Comparison of ENCODE assay signal across 6 cellular contexts in genomic region chr1:211570378-211570777, GRCh38. TPM values are rescaled to one million over a fixed set of nuclear protein-coding genes. Genes with fewer than 3 reads are reported as not detected.
DNase-seq lines count a peak whose midpoint lies in the region; ATAC-seq, FAIRE-seq and TF ChIP-seq lines count a peak whose summit lies in the region.
"Not testable (repeated sequence)": the region's sequence is repeated elsewhere in the genome, so short reads cannot be mapped to it uniquely, and the experiment has no call there.

No MANE protein-coding gene starts in this region.

- intact Hi-C loops in activated CD4-positive, alpha-beta T cell treated with anti-CD3 and anti-CD28 coated beads for 36 hours (cut with DNase I, micrococcal nuclease), result loop anchor here in 1 of 2 experiments (10.0 kb wide), 1 partner anchor 844 kb away; the partner anchor contains the start of gene PACC1
- intact Hi-C loops in activated naive CD4-positive, alpha-beta T cell treated with anti-CD3 and anti-CD28 coated beads for 36 hours (cut with micrococcal nuclease), result loop anchor here (5.0 to 10.0 kb wide), 2 partner anchors 1173 to 1806 kb away; no protein-coding TSS in a partner anchor
- intact Hi-C loops in MCF 10A (cut with micrococcal nuclease), result loop anchor here (10.0 kb wide), 1 partner anchor 986 kb away; no protein-coding TSS in a partner anchor

- peaks cover 14% of the 10 kb centered on the region for H3K36me3 Mint-ChIP-seq in activated CD4-positive, alpha-beta T cell treated with anti-CD3 and anti-CD28 coated beads for 36 hours (ENCODE audit: low read depth)
- H3K36me3 Mint-ChIP-seq in activated T-cell treated with anti-CD3 and anti-CD28 coated beads, Interleukin-2, amount 50 U/mL, for 24 hours (ENCODE audit: low read depth), result peaks cover 32% of the 10 kb centered on the region
- H3K36me3 Mint-ChIP-seq in activated naive CD4-positive, alpha-beta T cell treated with anti-CD3 and anti-CD28 coated beads for 36 hours (ENCODE audit: low read depth), result not testable (repeated sequence)
- H3K36me3 Mint-ChIP-seq in MCF 10A (ENCODE audit: insufficient read depth, unreplicated experiment), result peaks cover 21% of the 10 kb centered on the region

- H3K9me3 Mint-ChIP-seq in activated CD4-positive, alpha-beta T cell treated with anti-CD3 and anti-CD28 coated beads for 36 hours (ENCODE audit: low read depth); activated T-cell treated with anti-CD3 and anti-CD28 coated beads, Interleukin-2, amount 50 U/mL, for 24 hours; activated naive CD4-positive, alpha-beta T cell treated with anti-CD3 and anti-CD28 coated beads for 36 hours; MCF 10A (ENCODE audit: unreplicated experiment): not testable (repeated sequence)

- not testable (repeated sequence) for TF ChIP-seq CTCF in MM.1S (IDR thresholded peaks at IDR 0.05; ENCODE audit: low read length); MCF 10A (IDR thresholded peaks at IDR 0.05; ENCODE audit: unreplicated experiment)

- peaks cover 48% of the 10 kb centered on the region for H3K79me2 ChIP-seq in MM.1S (ENCODE audit: low read length)

- H3K9me2 ChIP-seq in MM.1S (replicated peaks; ENCODE audit: insufficient read depth, low read length), result not testable (repeated sequence)

- ATAC-seq in activated CD4-positive, alpha-beta T cell treated with anti-CD3 and anti-CD28 coated beads for 36 hours, result peak; percentile 55

- not testable (repeated sequence) for H4K20me1 ChIP-seq in MM.1S (ENCODE audit: insufficient read depth, low read length)

- H3K27ac ChIP-seq in MM.1S (ENCODE audit: low read length), result peak overlapping the region; percentile 68; the same call in 1 of the 2 replicates

- H3K4me2 ChIP-seq in MM.1S (ENCODE audit: low read depth, low read length), result peak overlapping the region; percentile 81

- peaks cover 49% of the 10 kb centered on the region for H3K4me1 Mint-ChIP-seq in activated CD4-positive, alpha-beta T cell treated with anti-CD3 and anti-CD28 coated beads for 36 hours
- peaks cover 60% of the 10 kb centered on the region for H3K4me1 Mint-ChIP-seq in activated T-cell treated with anti-CD3 and anti-CD28 coated beads, Interleukin-2, amount 50 U/mL, for 24 hours (ENCODE audit: low read depth)
- peaks cover 51% of the 10 kb centered on the region for H3K4me1 Mint-ChIP-seq in activated naive CD4-positive, alpha-beta T cell treated with anti-CD3 and anti-CD28 coated beads for 36 hours (ENCODE audit: low read depth)
- peaks cover 30% of the 10 kb centered on the region for H3K4me1 Mint-ChIP-seq in MCF 10A (ENCODE audit: insufficient read depth, unreplicated experiment)

- POLR2A ChIA-PET in activated CD4-positive, alpha-beta T cell treated with anti-CD3 and anti-CD28 coated beads for 36 hours (lab: Charles Lee), result interaction anchor here (0.7 kb wide), 1 partner anchor 13 kb away, joined by 3 read pairs; no protein-coding TSS in a partner anchor
- POLR2A ChIA-PET in MCF 10A (lab: Yijun Ruan, JAX), result interaction anchor here (0.7 to 1.9 kb wide), 7 partner anchors 9 to 84 kb away, joined by 3 to 5 read pairs (median 3); partner anchors contain the start of gene SLC30A1

- not testable (repeated sequence) for BruUV-seq in MCF 10A (replicated peaks; lab: Mats Ljungman, UMichigan)

- peaks cover 37% of the 10 kb centered on the region for H3K4me1 ChIP-seq in MM.1S (ENCODE audit: low read length)

- H3K27me3 Mint-ChIP-seq in activated CD4-positive, alpha-beta T cell treated with anti-CD3 and anti-CD28 coated beads for 36 hours; activated T-cell treated with anti-CD3 and anti-CD28 coated beads, Interleukin-2, amount 50 U/mL, for 24 hours; activated naive CD4-positive, alpha-beta T cell treated with anti-CD3 and anti-CD28 coated beads for 36 hours (ENCODE audit: low read depth); MCF 10A (ENCODE audit: insufficient read depth, unreplicated experiment): not testable (repeated sequence)

- H3K9me3 ChIP-seq in MM.1S (replicated peaks; ENCODE audit: insufficient read depth, low read length), result not testable (repeated sequence)

- DNase-seq in GM18507 (ENCODE audit: extremely low spot score, insufficient read length, low read depth); activated T-cell treated with anti-CD3 and anti-CD28 coated beads, Interleukin-2, amount 50 U/mL, for 24 hours; MCF 10A (ENCODE audit: unreplicated experiment): not testable (repeated sequence)
- DNase-seq in MM.1S, result peak; percentile 51
- DNase-seq in activated CD4-positive, alpha-beta T cell treated with anti-CD3 and anti-CD28 coated beads for 36 hours, result peak; percentile 12
- peak; percentile 27 for DNase-seq in activated naive CD4-positive, alpha-beta T cell treated with anti-CD3 and anti-CD28 coated beads for 36 hours

- peak; percentile 57 for FAIRE-seq in GM18507 (lab: Jason Lieb, UNC)

- CTCF ChIA-PET in activated CD4-positive, alpha-beta T cell treated with anti-CD3 and anti-CD28 coated beads for 36 hours (lab: Charles Lee), result interaction anchor here (1.2 kb wide), 2 partner anchors 8 to 56 kb away, joined by 4 read pairs; partner anchors contain the start of gene SLC30A1
- CTCF ChIA-PET in activated naive CD4-positive, alpha-beta T cell treated with anti-CD3 and anti-CD28 coated beads for 36 hours (lab: Charles Lee), result interaction anchor here (1.4 kb wide), 1 partner anchor 84 kb away, joined by 5 read pairs; no protein-coding TSS in a partner anchor
- CTCF ChIA-PET in MCF 10A (lab: Yijun Ruan, JAX), result interaction anchor here (1.1 to 2.1 kb wide), 2 partner anchors 56 to 247 kb away, joined by 3 to 8 read pairs; no protein-coding TSS in a partner anchor

- H2AFZ ChIP-seq in MM.1S (ENCODE audit: low read length), result not testable (repeated sequence)

- H3K27ac Mint-ChIP-seq in activated CD4-positive, alpha-beta T cell treated with anti-CD3 and anti-CD28 coated beads for 36 hours; activated naive CD4-positive, alpha-beta T cell treated with anti-CD3 and anti-CD28 coated beads for 36 hours: not testable (repeated sequence)
- peak overlapping the region; percentile 34 for H3K27ac Mint-ChIP-seq in activated T-cell treated with anti-CD3 and anti-CD28 coated beads, Interleukin-2, amount 50 U/mL, for 24 hours
- peak overlapping the region; percentile 10 for H3K27ac Mint-ChIP-seq in MCF 10A (ENCODE audit: low read depth, unreplicated experiment)

- not testable (repeated sequence) for H3K4me3 ChIP-seq in MM.1S (ENCODE audit: low read length)

- not testable (repeated sequence) for H3K27me3 ChIP-seq in MM.1S (replicated peaks; ENCODE audit: insufficient read depth, low read length)

- H3K9ac ChIP-seq in MM.1S (ENCODE audit: low read length), result not testable (repeated sequence)

- peaks cover 36% of the 10 kb centered on the region for H3F3A ChIP-seq in MM.1S (ENCODE audit: insufficient read depth, low read length)

- not testable (repeated sequence) for H3K36me3 ChIP-seq in MM.1S (replicated peaks; ENCODE audit: insufficient read depth, low read length)

- not testable (repeated sequence) for H3K4me3 Mint-ChIP-seq in activated CD4-positive, alpha-beta T cell treated with anti-CD3 and anti-CD28 coated beads for 36 hours; activated T-cell treated with anti-CD3 and anti-CD28 coated beads, Interleukin-2, amount 50 U/mL, for 24 hours; activated naive CD4-positive, alpha-beta T cell treated with anti-CD3 and anti-CD28 coated beads for 36 hours; MCF 10A (ENCODE audit: unreplicated experiment)

RNA-seq across cellular contexts. Expression of gene SLC30A1, which starts 8.6 kb away (rescaled TPM):
- total RNA-seq in activated CD4-positive, alpha-beta T cell treated with anti-CD3 and anti-CD28 coated beads for 36 hours, result 1 to 10 TPM; 2.9 to 4.5 TPM
- total RNA-seq in activated naive CD4-positive, alpha-beta T cell treated with anti-CD3 and anti-CD28 coated beads for 36 hours, result 1 to 10 TPM; 4.4 to 4.7 TPM
- total RNA-seq in MCF 10A (2022), result 87.0 and 94.1 TPM in 2 replicates

Comparison
In these comparisons a context has a peak if more than half of its experiments do, and no peak if none do; other contexts are left out.
1. RNA of gene SLC30A1, which starts 8.6 kb away (total RNA-seq): 87.0 to 94.1 TPM in MCF 10A; 4.4 to 4.7 TPM in activated naive CD4-positive, alpha-beta T cell treated with anti-CD3 and anti-CD28 coated beads for 36 hours and 2.9 to 4.5 TPM in activated CD4-positive, alpha-beta T cell treated with anti-CD3 and anti-CD28 coated beads for 36 hours; every median in the first group is over 10 times any median in the second.